Comparison of ENCODE assay signal across 1 cellular context in the genomic region with DNA sequence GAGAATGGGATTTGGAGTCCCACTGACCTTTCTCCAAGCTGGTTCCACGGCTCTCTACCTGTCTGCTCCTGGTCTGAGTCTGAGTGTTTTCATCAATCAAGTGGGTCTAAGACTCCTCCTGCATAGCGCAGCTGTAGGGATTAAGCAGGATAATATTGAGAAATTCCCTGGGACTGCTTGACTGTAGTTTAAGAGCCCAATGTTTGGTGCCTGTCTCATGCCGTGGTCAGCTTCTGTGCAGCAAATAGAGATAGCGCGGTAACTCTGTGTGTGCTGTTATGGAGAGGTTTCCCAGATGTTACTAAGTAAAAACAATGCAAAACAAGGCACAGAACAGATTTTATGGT.
TF ChIP-seq lines count a peak whose summit lies in the region.

No MANE protein-coding gene starts in this region.

TF ChIP-seq in IMR-90, 13 proteins besides CTCF, POLR2A, EP300 and RAD21:
- no peak for TF ChIP-seq FOS (IDR thresholded peaks at IDR 0.05; ENCODE audit: low read depth, low read length)
- TF ChIP-seq, protein P1, sequence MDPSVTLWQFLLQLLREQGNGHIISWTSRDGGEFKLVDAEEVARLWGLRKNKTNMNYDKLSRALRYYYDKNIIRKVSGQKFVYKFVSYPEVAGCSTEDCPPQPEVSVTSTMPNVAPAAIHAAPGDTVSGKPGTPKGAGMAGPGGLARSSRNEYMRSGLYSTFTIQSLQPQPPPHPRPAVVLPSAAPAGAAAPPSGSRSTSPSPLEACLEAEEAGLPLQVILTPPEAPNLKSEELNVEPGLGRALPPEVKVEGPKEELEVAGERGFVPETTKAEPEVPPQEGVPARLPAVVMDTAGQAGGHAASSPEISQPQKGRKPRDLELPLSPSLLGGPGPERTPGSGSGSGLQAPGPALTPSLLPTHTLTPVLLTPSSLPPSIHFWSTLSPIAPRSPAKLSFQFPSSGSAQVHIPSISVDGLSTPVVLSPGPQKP (IDR thresholded peaks at IDR 0.05; ENCODE audit: borderline replicate concordance, low read depth, low read length) = no peak
- TF ChIP-seq RCOR1 (IDR thresholded peaks at IDR 0.05; ENCODE audit: insufficient replicate concordance, low read length) = no peak
- no peak for TF ChIP-seq RFX5 (IDR thresholded peaks at IDR 0.05; ENCODE audit: low read depth, low read length)
- TF ChIP-seq, protein P2, sequence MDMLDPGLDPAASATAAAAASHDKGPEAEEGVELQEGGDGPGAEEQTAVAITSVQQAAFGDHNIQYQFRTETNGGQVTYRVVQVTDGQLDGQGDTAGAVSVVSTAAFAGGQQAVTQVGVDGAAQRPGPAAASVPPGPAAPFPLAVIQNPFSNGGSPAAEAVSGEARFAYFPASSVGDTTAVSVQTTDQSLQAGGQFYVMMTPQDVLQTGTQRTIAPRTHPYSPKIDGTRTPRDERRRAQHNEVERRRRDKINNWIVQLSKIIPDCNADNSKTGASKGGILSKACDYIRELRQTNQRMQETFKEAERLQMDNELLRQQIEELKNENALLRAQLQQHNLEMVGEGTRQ (IDR thresholded peaks at IDR 0.05; ENCODE audit: low read depth, low read length) = no peak
- TF ChIP-seq MXI1 (IDR thresholded peaks at IDR 0.05; ENCODE audit: borderline replicate concordance, low read depth, low read length) = no peak
- no peak for TF ChIP-seq MAFK (IDR thresholded peaks at IDR 0.05; ENCODE audit: low read depth, low read length)
- TF ChIP-seq NFE2L2 (IDR thresholded peaks at IDR 0.05; ENCODE audit: low read depth, low read length) = no peak
- no peak for TF ChIP-seq BHLHE40 (IDR thresholded peaks at IDR 0.05; ENCODE audit: low read depth, low read length)
- no peak for TF ChIP-seq CEBPB (IDR thresholded peaks at IDR 0.05; ENCODE audit: low read depth, low read length)
- TF ChIP-seq CHD1 (IDR thresholded peaks at IDR 0.05; ENCODE audit: low read depth, low read length) = no peak
- TF ChIP-seq SMC3 (IDR thresholded peaks at IDR 0.05; ENCODE audit: low read depth, low read length) = no peak
- no peak for TF ChIP-seq MAZ (IDR thresholded peaks at IDR 0.05; ENCODE audit: borderline replicate concordance, low read depth, low read length)
